ENCODE assay signal across 26 cellular contexts in genomic region chr4:83605216-83605615, GRCh38.
DNase-seq lines count a peak whose midpoint lies in the region; ATAC-seq and TF ChIP-seq lines count a peak whose summit lies in the region.
"Had no signal": no experiment of that assay in that cellular context is flagged by ENCODE, and none has a peak within 500 bp of the region (broad histone marks: within the 10 kb centered on the region; RNA-seq: fewer than 3 reads in every experiment).

No MANE protein-coding gene starts in this region.

- no peaks in the 10 kb centered on the region for H3K27me3 ChIP-seq in HCT116 (ENCODE audit: insufficient read depth, low read length)
- no peaks in the 10 kb centered on the region for H3K27me3 ChIP-seq in MG63
- H3K27me3 ChIP-seq: BE2C, upper lobe of right lung had no signal

- no peak overlapping the region for H3K27ac ChIP-seq in HCT116 (ENCODE audit: low read depth, low read length)
- H3K27ac ChIP-seq in VCaP, result peak overlapping the region; percentile 40
- H3K27ac ChIP-seq: coronary artery, PC-9, upper lobe of right lung had no signal

- TF ChIP-seq CTCF in HCT116 (IDR thresholded peaks at IDR 0.05 in 2 of 3, conservative IDR thresholded peaks at IDR 0.05 in 1 of 3; ENCODE audit: borderline replicate concordance in 1 of 3, insufficient read depth in 1 of 3, low read depth in 2 of 3, low read length in 2 of 3) (no peak), VCaP (conservative IDR thresholded peaks at IDR 0.05) (no peak), progenitor cell of endocrine pancreas (IDR thresholded peaks at IDR 0.05; ENCODE audit: unreplicated experiment) (no peak)

- TF ChIP-seq POLR2A in HCT116 (IDR thresholded peaks at IDR 0.05; ENCODE audit: borderline replicate concordance, extremely low read depth, insufficient read depth, insufficient read length), result no peak

- H3K36me3 ChIP-seq in HCT116 (ENCODE audit: control insufficient read depth in 1 of 2, insufficient read depth in 2 of 2, low read length in 2 of 2), result 0 out of 4 replicates have a peak, but pooled peaks cover under 1 to 2% of the 10 kb centered on the region in 2 experiments
- no peaks in the 10 kb centered on the region for H3K36me3 ChIP-seq in MG63
- H3K36me3 ChIP-seq: BE2C, upper lobe of right lung had no signal

- peaks cover 26% of the 10 kb centered on the region for H3K4me1 Mint-ChIP-seq in progenitor cell of endocrine pancreas (ENCODE audit: low read depth)
- H3K4me1 Mint-ChIP-seq in activated CD4-positive, alpha-beta T cell treated with anti-CD3 and anti-CD28 coated beads, Interleukin-2, amount 10 ng/mL, durations not matched to agents 24 days and 14 days, result no peaks in the 10 kb centered on the region
- H3K4me1 Mint-ChIP-seq: CD8-positive, alpha-beta memory T cell; immature natural killer cell; stimulated activated effector memory CD8-positive, alpha-beta T cell treated with anti-CD3 and anti-CD28 coated beads, Interleukin-12 subunit alpha, Interleukin-12 subunit beta, amount 100 ng/mL, for 72 hours had no signal

- H3K9me3 ChIP-seq in HCT116 (ENCODE audit: control insufficient read depth in 1 of 2, insufficient read depth in 1 of 2, low read depth in 1 of 2, low read length in 2 of 2) (no peaks in the 10 kb centered on the region), MG63 (no peaks in the 10 kb centered on the region)
- H3K9me3 ChIP-seq: BE2C, HAP-1, upper lobe of right lung had no signal

- POLR2A ChIA-PET in HCT116 (lab: Charles Lee), result no interaction called here

- RAD21 ChIA-PET in HCT116 (lab: Charles Lee; ENCODE audit: low non-redundant PET in 1 of 2, low total read pairs in 2 of 2, uncharacterized antibody in 2 of 2, unreplicated experiment in 2 of 2), result no interaction called here

- H3K27me3 Mint-ChIP-seq in progenitor cell of endocrine pancreas, result no peaks in the 10 kb centered on the region
- peaks cover 8% of the 10 kb centered on the region for H3K27me3 Mint-ChIP-seq in activated CD4-positive, alpha-beta T cell treated with anti-CD3 and anti-CD28 coated beads, Interleukin-2, amount 10 ng/mL, durations not matched to agents 24 days and 14 days

- no peak overlapping the region for H3K4me3 Mint-ChIP-seq in progenitor cell of endocrine pancreas (ENCODE audit: low read depth)
- H3K4me3 Mint-ChIP-seq in activated CD4-positive, alpha-beta T cell treated with anti-CD3 and anti-CD28 coated beads, Interleukin-2, amount 10 ng/mL, durations not matched to agents 24 days and 14 days, result no peak overlapping the region
- H3K4me3 Mint-ChIP-seq: activated CD8-positive, alpha-beta T cell treated with anti-CD3 and anti-CD28 coated beads, Interleukin-2, amount 10 ng/mL, durations not matched to agents 7 days and 5 days; activated naive CD8-positive, alpha-beta T cell; CD8-positive, alpha-beta memory T cell; immature natural killer cell; stimulated activated effector memory CD8-positive, alpha-beta T cell treated with anti-CD3 and anti-CD28 coated beads, Interleukin-12 subunit alpha, Interleukin-12 subunit beta, amount 100 ng/mL, for 72 hours had no signal

- H3K4me3 ChIP-seq in HCT116 (replicated peaks in 1 of 2; ENCODE audit: low read depth in 1 of 2, low read length in 2 of 2) (no peak overlapping the region), MG63 (no peak overlapping the region)
- H3K4me3 ChIP-seq: coronary artery, HAP-1, PC-9, upper lobe of right lung had no signal

- TSS peak; percentile 20 for BruUV-seq in HCT116 (replicated peaks; lab: Mats Ljungman, UMichigan)

- no peak overlapping the region for H2AFZ ChIP-seq in HCT116 (ENCODE audit: low read depth, low read length, poor library complexity, severe bottlenecking)
- H2AFZ ChIP-seq: PC-9 had no signal

- TF ChIP-seq RAD21 in HCT116 (IDR thresholded peaks at IDR 0.05; ENCODE audit: low read depth), result no peak

- H3K9ac ChIP-seq in HCT116 (ENCODE audit: low read length), result no peak overlapping the region

- DNase-seq in HCT116 (ENCODE audit: low read depth, low spot score) (no peak), progenitor cell of endocrine pancreas (ENCODE audit: low spot score, unreplicated experiment) (no peak), retina (no peak), MG63 (no peak), HUDEP-2 (lab: John Stamatoyannopoulos, UW; ENCODE audit: unreplicated experiment in 76 of 76) (no peak)
- no peak for DNase-seq in activated CD4-positive, alpha-beta T cell treated with anti-CD3 and anti-CD28 coated beads, Interleukin-2, amount 10 ng/mL, durations not matched to agents 24 days and 14 days
- DNase-seq: activated CD8-positive, alpha-beta T cell treated with anti-CD3 and anti-CD28 coated beads, Interleukin-2, amount 10 ng/mL, durations not matched to agents 7 days and 5 days; anterior cingulate cortex; BE2C; caudate nucleus; CD8-positive, alpha-beta memory T cell; effector CD8-positive, alpha-beta T cell; immature natural killer cell; mesenchymal stem cell; NCI-H1105 treated with DMSO at 0.1 percent for 48 hours; NCI-H187 treated with DMSO at 0.1 percent for 48 hours; NCI-H526; PC-9; upper lobe of right lung had no signal

- peak overlapping the region; percentile 24 for H3K27ac Mint-ChIP-seq in progenitor cell of endocrine pancreas
- no peak overlapping the region for H3K27ac Mint-ChIP-seq in activated CD4-positive, alpha-beta T cell treated with anti-CD3 and anti-CD28 coated beads, Interleukin-2, amount 10 ng/mL, durations not matched to agents 24 days and 14 days
- H3K27ac Mint-ChIP-seq: activated CD8-positive, alpha-beta T cell treated with anti-CD3 and anti-CD28 coated beads, Interleukin-2, amount 10 ng/mL, durations not matched to agents 7 days and 5 days; activated naive CD8-positive, alpha-beta T cell; CD8-positive, alpha-beta memory T cell; immature natural killer cell; stimulated activated effector memory CD8-positive, alpha-beta T cell treated with anti-CD3 and anti-CD28 coated beads, Interleukin-12 subunit alpha, Interleukin-12 subunit beta, amount 100 ng/mL, for 72 hours had no signal

- no peaks in the 10 kb centered on the region for H3K9me3 Mint-ChIP-seq in progenitor cell of endocrine pancreas (ENCODE audit: low read depth)
- H3K9me3 Mint-ChIP-seq in activated CD4-positive, alpha-beta T cell treated with anti-CD3 and anti-CD28 coated beads, Interleukin-2, amount 10 ng/mL, durations not matched to agents 24 days and 14 days, result no peaks in the 10 kb centered on the region
- H3K9me3 Mint-ChIP-seq: CD8-positive, alpha-beta memory T cell; stimulated activated effector memory CD8-positive, alpha-beta T cell treated with anti-CD3 and anti-CD28 coated beads, Interleukin-12 subunit alpha, Interleukin-12 subunit beta, amount 100 ng/mL, for 72 hours had no signal

- no peaks in the 10 kb centered on the region for H3K4me1 ChIP-seq in HCT116 (ENCODE audit: control insufficient read depth in 1 of 2, insufficient read depth in 2 of 2, low read length in 2 of 2)
- H3K4me1 ChIP-seq: BE2C, upper lobe of right lung had no signal

- no peaks in the 10 kb centered on the region for H3K36me3 Mint-ChIP-seq in progenitor cell of endocrine pancreas (ENCODE audit: insufficient read depth)
- H3K36me3 Mint-ChIP-seq in activated CD4-positive, alpha-beta T cell treated with anti-CD3 and anti-CD28 coated beads, Interleukin-2, amount 10 ng/mL, durations not matched to agents 24 days and 14 days (ENCODE audit: low read depth), result no peaks in the 10 kb centered on the region
- H3K36me3 Mint-ChIP-seq: immature natural killer cell; stimulated activated effector memory CD8-positive, alpha-beta T cell treated with anti-CD3 and anti-CD28 coated beads, Interleukin-12 subunit alpha, Interleukin-12 subunit beta, amount 100 ng/mL, for 72 hours had no signal

- ATAC-seq in GM18868 (IDR thresholded peaks at IDR 0.05; ENCODE audit: unreplicated experiment), result peak; percentile 6
- ATAC-seq in HCT116, result no peak
- ATAC-seq: activated CD8-positive, alpha-beta T cell treated with anti-CD3 and anti-CD28 coated beads, Interleukin-2, amount 10 ng/mL, durations not matched to agents 7 days and 5 days; Right ventricle myocardium inferior; stimulated activated effector memory CD8-positive, alpha-beta T cell treated with anti-CD3 and anti-CD28 coated beads, Interleukin-12 subunit alpha, Interleukin-12 subunit beta, amount 100 ng/mL, for 72 hours; upper lobe of right lung had no signal

- H3K4me2 ChIP-seq in HCT116 (ENCODE audit: low read length), result no peak overlapping the region
- H3K4me2 ChIP-seq: PC-9 had no signal

- H4K20me1 ChIP-seq in HCT116 (ENCODE audit: insufficient read depth), result no peaks in the 10 kb centered on the region

- no peaks in the 10 kb centered on the region for H3K79me2 ChIP-seq in HCT116 (ENCODE audit: insufficient read depth, low read length)

- CTCF ChIA-PET in HCT116 (lab: Charles Lee), result no interaction called here

- intact Hi-C loops in HCT116 (cut with micrococcal nuclease), result no loop called here
- intact Hi-C loops in activated CD4-positive, alpha-beta T cell treated with anti-CD3 and anti-CD28 coated beads, Interleukin-2, amount 10 ng/mL, durations not matched to agents 24 days and 14 days (cut with micrococcal nuclease), result no loop called here

- no peaks in the 10 kb centered on the region for H3K9me2 ChIP-seq in HCT116 (ENCODE audit: insufficient read depth)

TF ChIP-seq in HCT116, 20 proteins besides CTCF, POLR2A, EP300 and RAD21:
- TF ChIP-seq TCF7L2 (IDR thresholded peaks at IDR 0.05; ENCODE audit: borderline replicate concordance, extremely low read depth, insufficient read depth, insufficient read length) (no peak), ZFX (IDR thresholded peaks at IDR 0.05) (no peak), YY1 (IDR thresholded peaks at IDR 0.05; ENCODE audit: extremely low read depth, insufficient replicate concordance, low read depth, low read length) (no peak), JUND (IDR thresholded peaks at IDR 0.05) (no peak), ATF3 (IDR thresholded peaks at IDR 0.05) (no peak), ELF1 (IDR thresholded peaks at IDR 0.05; ENCODE audit: borderline replicate concordance, low read depth) (no peak), SP1 (IDR thresholded peaks at IDR 0.05; ENCODE audit: low read depth) (no peak)
